19 cellular contexts compared by ENCODE assay signal in genomic region chr1:245301921-245302320, GRCh38.
A peak's percentile ranks its signal among the peaks of the same experiment; 100 is the strongest.
DNase-seq lines count a peak whose midpoint lies in the region; ATAC-seq and TF ChIP-seq lines count a peak whose summit lies in the region.
"Had no signal": no experiment of that assay in that cellular context is flagged by ENCODE, and none has a peak within 500 bp of the region (broad histone marks: within the 10 kb centered on the region; RNA-seq: fewer than 3 reads in every experiment).

No MANE protein-coding gene starts in this region.

- no peak overlapping the region for H2AFZ ChIP-seq in SK-N-SH (ENCODE audit: low read depth)

- CTCF ChIA-PET in SK-N-SH (lab: Yijun Ruan, JAX): no interaction called here

- no peak for ATAC-seq in SK-N-SH treated with all-trans-retinoic acid at 6 μM for 48 hours
- ATAC-seq in GM21367 (IDR thresholded peaks at IDR 0.05; ENCODE audit: unreplicated experiment): no peak
- ATAC-seq: CD8-positive, alpha-beta T cell had no signal

- WGBS in SK-N-SH (ENCODE audit: low lambda C conversion rate): 79% methylated on average over 4 of the region's 4 CpGs

- intact Hi-C loops in head of caudate nucleus (cut with DNase I): no loop called here

- H3F3A ChIP-seq in SK-N-SH (replicated peaks; ENCODE audit: insufficient read depth): peaks cover 13% of the 10 kb centered on the region

- H3K27ac ChIP-seq in SK-N-SH (ENCODE audit: low read depth in 2 of 2, low read length in 1 of 2): peak overlapping the region; percentile 44 to 67
- H3K27ac ChIP-seq: 22Rv1 had no signal

- H4K20me1 ChIP-seq in SK-N-SH (ENCODE audit: insufficient read depth): no peaks in the 10 kb centered on the region; the same call in 1 of the 2 replicates

- no peaks in the 10 kb centered on the region for H3K9me2 ChIP-seq in SK-N-SH

- POLR2A ChIA-PET in SK-N-SH (lab: Yijun Ruan, JAX): no interaction called here

- no peak for DNase-seq in SK-N-SH
- DNase-seq in choroid plexus epithelial cell (ENCODE audit: low read depth): peak; percentile 24
- DNase-seq in lung microvascular endothelial cell (ENCODE audit: low read depth in 2 of 2): peak; percentile 42 to 45
- DNase-seq in head of caudate nucleus: no peak
- no peak for DNase-seq in H4 (ENCODE audit: low spot score)
- no peak for DNase-seq in NCI-H774 (lab: John Stamatoyannopoulos, UW)
- DNase-seq: ACHN; AML-193; CD8-positive, alpha-beta T cell; MV-4-11; NCI-H1105 treated with DMSO at 0.1 percent for 48 hours; NCI-H2029 treated with DMSO at 0.1 percent for 48 hours; NCI-H226; NCI-H510A treated with DMSO at 0.1 percent for 48 hours; NCI-H748 treated with DMSO at 0.1 percent for 48 hours; OCI-M1 had no signal

- peaks cover 0 to 4% of the 10 kb centered on the region in 2 experiments for H3K36me3 ChIP-seq in SK-N-SH (replicated peaks in 1 of 2; ENCODE audit: control insufficient read depth in 1 of 2, insufficient read depth in 2 of 2, low read length in 1 of 2)

- TF ChIP-seq RAD21 in SK-N-SH (IDR thresholded peaks at IDR 0.05; ENCODE audit: low read length): no peak

- H3K9me3 ChIP-seq in SK-N-SH: no peaks in the 10 kb centered on the region

- H3K4me3 ChIP-seq in SK-N-SH (ENCODE audit: low read depth in 2 of 2, low read length in 1 of 2) (no peak overlapping the region), choroid plexus epithelial cell (ENCODE audit: low read depth, low read length) (no peak overlapping the region)

- H3K4me1 ChIP-seq in SK-N-SH (ENCODE audit: control insufficient read depth in 1 of 2, insufficient read depth in 2 of 2, low read depth in 1 of 2, low read length in 1 of 2): peaks cover 11 to 36% of the 10 kb centered on the region in 2 experiments; a peak in 3 of 4 replicates

- TF ChIP-seq CTCF in SK-N-SH (IDR thresholded peaks at IDR 0.05) (no peak), choroid plexus epithelial cell (conservative IDR thresholded peaks at IDR 0.05; ENCODE audit: low read depth, low read length) (no peak)

- TF ChIP-seq EP300 in SK-N-SH (IDR thresholded peaks at IDR 0.05; ENCODE audit: borderline replicate concordance in 1 of 2, low read depth in 1 of 2, low read length in 1 of 2): no peak

- no peak overlapping the region for H3K9ac ChIP-seq in SK-N-SH

- no peak overlapping the region for H3K4me2 ChIP-seq in SK-N-SH

- H3K79me2 ChIP-seq in SK-N-SH (ENCODE audit: insufficient read depth): 0 out of 2 replicates have a peak, but pooled peaks cover 3% of the 10 kb centered on the region

- H3K27me3 ChIP-seq in SK-N-SH (ENCODE audit: insufficient read depth): no peaks in the 10 kb centered on the region

TF ChIP-seq in SK-N-SH, 30 proteins besides CTCF, POLR2A, EP300 and RAD21 (continues in another document):
- TF ChIP-seq RXRA (IDR thresholded peaks at IDR 0.05; ENCODE audit: borderline replicate concordance, low read depth) (no peak), EZH2phosphoT487 (IDR thresholded peaks at IDR 0.05; ENCODE audit: borderline replicate concordance, low read depth) (no peak), PBX3 (IDR thresholded peaks at IDR 0.05) (no peak), USF2 (IDR thresholded peaks at IDR 0.05; ENCODE audit: borderline replicate concordance, low read depth, low read length) (no peak), FOXM1 (IDR thresholded peaks at IDR 0.05; ENCODE audit: low read depth) (no peak), NFIC (IDR thresholded peaks at IDR 0.05; ENCODE audit: borderline replicate concordance) (no peak)

TF ChIP-seq in SK-N-SH treated with all-trans-retinoic acid at 6 μM for 48 hours, 23 proteins besides CTCF, POLR2A, EP300 and RAD21:
- TF ChIP-seq GLIS3 (CRISPR knock-in tag; IDR thresholded peaks at IDR 0.05): no peak
- no peak for TF ChIP-seq BACH2 (CRISPR knock-in tag; IDR thresholded peaks at IDR 0.05; ENCODE audit: borderline replicate concordance)
- no peak for TF ChIP-seq CSRNP3 (CRISPR knock-in tag; IDR thresholded peaks at IDR 0.05)
- TF ChIP-seq TCF4 (CRISPR knock-in tag; IDR thresholded peaks at IDR 0.05; ENCODE audit: borderline replicate concordance): no peak
- TF ChIP-seq ZFP3 (CRISPR knock-in tag; IDR thresholded peaks at IDR 0.05): no peak
- TF ChIP-seq ARNTL (CRISPR knock-in tag; IDR thresholded peaks at IDR 0.05; ENCODE audit: borderline replicate concordance, low read depth): no peak
- TF ChIP-seq TOX (CRISPR knock-in tag; IDR thresholded peaks at IDR 0.05; ENCODE audit: borderline replicate concordance): no peak

Comparison
In these comparisons a context has a peak if more than half of its experiments do, and no peak if none do; other contexts are left out.
1. DNase-seq: peak in choroid plexus epithelial cell (single experiment) and lung microvascular endothelial cell (2 of 2); none in SK-N-SH (single experiment), head of caudate nucleus (0 of 42), H4 (single experiment) and NCI-H774 (single experiment).